Comparison of ENCODE assay signal across 5 cellular contexts in genomic region chr6:43633002-43633401, GRCh38. TPM values are rescaled to one million over a fixed set of nuclear protein-coding genes. Genes with fewer than 3 reads are reported as not detected.
"Had no signal": no experiment of that assay in that cellular context is flagged by ENCODE, and none has a peak within 500 bp of the region (broad histone marks: within the 10 kb centered on the region; RNA-seq: fewer than 3 reads in every experiment).

No MANE protein-coding gene starts in this region.

RNA-seq across cellular contexts. Expression of gene RSPH9, which starts 11.8 kb away (rescaled TPM):
- total RNA-seq: colonic mucosa; esophagus mucosa; left lobe of liver; naive thymus-derived CD4-positive, alpha-beta T cell had no signal
- polyA plus RNA-seq: mammary epithelial cell had no signal
